In genomic region chr7:23471090-23471859, GRCh38 we compare ENCODE assay signal across 8 cellular contexts. TPM values are rescaled to one million over a fixed set of nuclear protein-coding genes. Genes with fewer than 3 reads are reported as not detected.
DNase-seq lines count a peak whose midpoint lies in the region; ATAC-seq and TF ChIP-seq lines count a peak whose summit lies in the region.

No MANE protein-coding gene starts in this region.

- peaks cover 27 to 45% (median 32%) of the 10 kb centered on the region in 4 donors for H3K4me1 Mint-ChIP-seq in CD4-positive, CD25-positive, alpha-beta regulatory T cell

- H3K4me3 Mint-ChIP-seq in CD4-positive, CD25-positive, alpha-beta regulatory T cell, result peak overlapping the region; percentile 82 to 94 (median 87)

- H3K36me3 Mint-ChIP-seq in CD4-positive, CD25-positive, alpha-beta regulatory T cell, result no peaks in the 10 kb centered on the region

- H4K20me1 ChIP-seq in OCI-LY7 (ENCODE audit: insufficient read depth, low read length), result peaks cover 10% of the 10 kb centered on the region

- ATAC-seq in CD4-positive, CD25-positive, alpha-beta regulatory T cell (ENCODE audit: low read depth in 2 of 2), result peak in 1 of 2 donors; percentile 28
- ATAC-seq in GM18909 (IDR thresholded peaks at IDR 0.05; ENCODE audit: poor library complexity, unreplicated experiment) (peak; percentile 33), lower lobe of right lung (no peak)
- no peak for ATAC-seq in activated CD4-positive, CD25-positive, alpha-beta regulatory T cell treated with anti-CD3 and anti-CD28 coated beads, Interleukin-2, amount 50 U/mL, for 24 hours

- H3K9ac ChIP-seq in HUES6 (ENCODE audit: low read length), result peak overlapping the region; percentile 97

- H3K27me3 ChIP-seq in CD4-positive, CD25-positive, alpha-beta regulatory T cell (ENCODE audit: control insufficient read depth, insufficient read depth, low read length), result peaks cover 69% of the 10 kb centered on the region
- H3K27me3 ChIP-seq in HUES6 (ENCODE audit: control insufficient read depth, insufficient read depth, low read length), result no peaks in the 10 kb centered on the region
- H3K27me3 ChIP-seq in lower lobe of right lung (ENCODE audit: low read depth), result peaks cover 99% of the 10 kb centered on the region

- CTCF ChIA-PET in OCI-LY7 (lab: Charles Lee; ENCODE audit: unreplicated experiment), result no interaction called here

- H3K9me2 ChIP-seq in OCI-LY7 (ENCODE audit: insufficient read depth, low read length), result no peaks in the 10 kb centered on the region

- H3K79me2 ChIP-seq in OCI-LY7 (ENCODE audit: insufficient read depth, low read depth, low read length), result peaks cover 68% of the 10 kb centered on the region

- no peak overlapping the region for H3K27ac ChIP-seq in CD4-positive, CD25-positive, alpha-beta regulatory T cell (ENCODE audit: insufficient read depth, low read length, poor library complexity, severe bottlenecking)
- H3K27ac ChIP-seq in HUES6 (ENCODE audit: low read depth, low read length) (peak overlapping the region; percentile 89; the same call in 1 of the 2 replicates), OCI-LY7 (ENCODE audit: low read depth, low read length, poor library complexity, severe bottlenecking) (peak overlapping the region; percentile 90), lower lobe of right lung (no peak overlapping the region)

- intact Hi-C loops in OCI-LY7 (cut with micrococcal nuclease; ENCODE audit: unreplicated experiment) (loop anchor here (5.0 to 10.0 kb wide), 2 partner anchors 194 to 456 kb away; partner anchors contain the start of gene HYCC1), lower lobe of right lung (cut with DNase I) (no loop called here)

- no peak overlapping the region for H3K4me3 ChIP-seq in CD4-positive, CD25-positive, alpha-beta regulatory T cell (ENCODE audit: low read depth, low read length)
- H3K4me3 ChIP-seq in HUES6 (ENCODE audit: low read depth, low read length) (peak overlapping the region; percentile 96), OCI-LY7 (ENCODE audit: low read depth, low read length, poor library complexity, severe bottlenecking) (peak overlapping the region; percentile 85), lower lobe of right lung (peak overlapping the region; percentile 27)

- peaks cover 0 to 16% (median 2%) of the 10 kb centered on the region in 7 donors for H3K9me3 Mint-ChIP-seq in CD4-positive, CD25-positive, alpha-beta regulatory T cell

- no peak overlapping the region for H3K27ac Mint-ChIP-seq in CD4-positive, CD25-positive, alpha-beta regulatory T cell

- DNase-seq in CD4-positive, CD25-positive, alpha-beta regulatory T cell, result peak in 1 of 3 donors; percentile 63
- DNase-seq in OCI-LY7 (ENCODE audit: low spot score) (peak; percentile 93), astrocyte of the hippocampus (ENCODE audit: low read depth, low spot score) (peak; percentile 93), lower lobe of right lung (no peak), NCI-H2107 (lab: John Stamatoyannopoulos, UW) (no peak)

- H3K27me3 Mint-ChIP-seq in CD4-positive, CD25-positive, alpha-beta regulatory T cell, result peaks cover 76% of the 10 kb centered on the region

- no peak overlapping the region; the same call in 1 of the 2 replicates for H2AFZ ChIP-seq in OCI-LY7 (ENCODE audit: low read length)

- POLR2A ChIA-PET in OCI-LY7 (lab: Charles Lee), result no interaction called here

- BruUV-seq in OCI-LY7 (replicated peaks; lab: Mats Ljungman, UMichigan), result TSS peak; percentile 68

- no peaks in the 10 kb centered on the region for H3K36me3 ChIP-seq in CD4-positive, CD25-positive, alpha-beta regulatory T cell (ENCODE audit: control insufficient read depth, insufficient read depth, low read length)
- H3K36me3 ChIP-seq in HUES6 (ENCODE audit: control insufficient read depth, insufficient read depth, low read length) (0 out of 2 replicates have a peak, but pooled peaks cover 6% of the 10 kb centered on the region), OCI-LY7 (ENCODE audit: insufficient read depth, low read length) (no peaks in the 10 kb centered on the region), lower lobe of right lung (no peaks in the 10 kb centered on the region)

- H3K4me2 ChIP-seq in OCI-LY7 (ENCODE audit: low read length), result peak overlapping the region; percentile 100

- peaks cover 15% of the 10 kb centered on the region in 2 experiments for H3K9me3 ChIP-seq in CD4-positive, CD25-positive, alpha-beta regulatory T cell (ENCODE audit: control insufficient read depth in 2 of 2, low read length in 2 of 2)
- H3K9me3 ChIP-seq in HUES6 (ENCODE audit: control insufficient read depth, insufficient read depth, low read depth, low read length) (no peaks in the 10 kb centered on the region), OCI-LY7 (ENCODE audit: low read length) (no peaks in the 10 kb centered on the region), lower lobe of right lung (no peaks in the 10 kb centered on the region)

- no peak for TF ChIP-seq CTCF in OCI-LY7 (conservative IDR thresholded peaks at IDR 0.05; ENCODE audit: low read length)
- no peak for TF ChIP-seq CTCF in lower lobe of right lung (IDR thresholded peaks at IDR 0.05)

- peaks cover 56% of the 10 kb centered on the region for H3K4me1 ChIP-seq in CD4-positive, CD25-positive, alpha-beta regulatory T cell (ENCODE audit: control insufficient read depth, insufficient read depth, low read length, poor library complexity, severe bottlenecking)
- H3K4me1 ChIP-seq in HUES6 (ENCODE audit: control insufficient read depth, insufficient read depth, low read length) (no peaks in the 10 kb centered on the region; the same call in 1 of the 2 replicates), OCI-LY7 (ENCODE audit: insufficient read depth, low read length, poor library complexity, severe bottlenecking) (peaks cover 14% of the 10 kb centered on the region), lower lobe of right lung (peaks cover 56% of the 10 kb centered on the region)

RNA-seq across cellular contexts. Expression of gene IGF2BP3, which starts 1.0 kb away (rescaled TPM):
- total RNA-seq in CD4-positive, CD25-positive, alpha-beta regulatory T cell, result 1.7 TPM
- not detected for polyA plus RNA-seq in CD4-positive, CD25-positive, alpha-beta regulatory T cell
- total RNA-seq in OCI-LY7 (2014; rRNA removed; shearing (Covaris generic)), result 41.1 and 48.7 TPM in 2 replicates
- total RNA-seq in OCI-LY7 (2022) (94.3 and 108 TPM in 2 replicates), lower lobe of right lung (2.0 TPM)

Comparison
In these comparisons a context has a peak if more than half of its experiments do, and no peak if none do; other contexts are left out.
1. DNase-seq: peak in OCI-LY7 (single experiment) and astrocyte of the hippocampus (single experiment); none in lower lobe of right lung (single experiment) and NCI-H2107 (single experiment).
2. H3K27ac ChIP-seq: peak in HUES6 (single experiment) and OCI-LY7 (single experiment); none in CD4-positive, CD25-positive, alpha-beta regulatory T cell (single experiment) and lower lobe of right lung (single experiment).
3. RNA of gene IGF2BP3, which starts 1.0 kb away (total RNA-seq): 41.1 to 108 TPM in OCI-LY7; 2.0 TPM in lower lobe of right lung (single experiment) and 1.7 TPM in CD4-positive, CD25-positive, alpha-beta regulatory T cell (single experiment); every median in the first group is over 10 times any median in the second.